In the genomic region with DNA sequence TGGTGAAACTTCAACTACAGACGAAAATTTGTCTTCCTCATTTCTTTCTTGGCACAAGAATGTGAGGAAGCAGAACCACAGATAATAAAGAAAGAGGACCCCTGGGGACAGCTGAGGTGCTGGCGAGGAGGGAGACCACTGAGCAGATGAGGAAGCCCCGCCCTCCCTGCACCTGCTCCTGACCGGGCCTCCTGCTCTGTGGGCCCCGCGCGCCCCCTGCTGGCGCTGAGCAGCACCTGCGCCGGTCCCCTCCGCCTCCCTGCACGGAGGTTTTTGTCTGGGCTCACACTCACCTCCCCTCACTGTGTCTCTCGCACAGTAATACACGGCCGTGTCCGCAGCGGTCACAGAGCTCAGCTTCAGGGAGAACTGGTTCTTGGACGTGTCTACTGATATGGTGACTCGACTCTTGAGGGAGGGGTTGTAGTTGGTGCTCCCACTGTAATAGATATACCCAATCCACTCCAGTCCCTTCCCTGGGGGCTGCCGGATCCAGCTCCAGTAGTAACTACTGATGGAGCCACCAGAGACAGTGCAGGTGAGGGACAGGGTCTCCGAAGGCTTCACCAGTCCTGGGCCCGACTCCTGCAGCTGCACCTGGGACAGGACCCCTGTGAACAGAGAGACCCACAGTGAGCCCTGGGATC, we compare ENCODE assay signal across 8 cellular contexts.
A peak's percentile ranks its signal among the peaks of the same experiment; 100 is the strongest.
DNase-seq lines count a peak whose midpoint lies in the region; ATAC-seq and TF ChIP-seq lines count a peak whose summit lies in the region.
"Not testable (repeated sequence)": the region's sequence is repeated elsewhere in the genome, so short reads cannot be mapped to it uniquely, and the experiment has no call there.

No MANE protein-coding gene starts in this region.

- H3K27ac Mint-ChIP-seq in activated B cell treated with CpG ODN at 0.5 μM for 24 hours, type B pancreatic cell: not testable (repeated sequence)

- POLR2A ChIA-PET in activated B cell treated with CpG ODN at 0.5 μM for 24 hours (lab: Charles Lee): interaction anchor here (1.1 kb wide), 1 partner anchor 766 kb away, joined by 6 read pairs; no protein-coding TSS in a partner anchor

- CTCF ChIA-PET in activated B cell treated with CpG ODN at 0.5 μM for 24 hours (lab: Charles Lee): interaction anchor here (0.9 to 1.8 kb wide), 4 partner anchors 9 to 33 kb away, joined by 3 to 5 read pairs (median 4); no protein-coding TSS in a partner anchor

- not testable (repeated sequence) for H3K9me3 ChIP-seq in KOPT-K1 (ENCODE audit: insufficient read depth, low read length, poor library complexity, severe bottlenecking)

- H3K27ac ChIP-seq in KOPT-K1 (ENCODE audit: low read depth, low read length, poor library complexity, severe bottlenecking): peak overlapping the region; percentile 27

- H3K4me3 ChIP-seq in GM06990 (replicated peaks; ENCODE audit: low read depth, low read length): not testable (repeated sequence)

- DNase-seq in GM06990 (ENCODE audit: extremely low read depth, insufficient read length): peak; percentile 56
- peak; percentile 44 for DNase-seq in NCI-H774 (lab: John Stamatoyannopoulos, UW)
- DNase-seq in activated B cell treated with CpG ODN at 0.5 μM for 24 hours: peak; percentile 74
- DNase-seq in activated T-helper 9 cell treated with anti-CD3 and anti-CD28 coated beads, Interleukin-2, amount 50 U/mL, for 16 hours (ENCODE audit: low read depth): peak; percentile 72
- DNase-seq in left ventricle myocardium superior: peak; percentile 68
- DNase-seq in stimulated activated CD4-positive, alpha-beta T cell treated with anti-CD3 and anti-CD28 coated beads, Interleukin-1b, Interleukin-23, amount 100 ng/mL, for 24 hours (ENCODE audit: low read depth in 4 of 4, low spot score in 1 of 4): peak; percentile 9 to 63 (median 42)
- not testable (repeated sequence) for DNase-seq in type B pancreatic cell (ENCODE audit: extremely low spot score, unreplicated experiment)

- H3K27me3 ChIP-seq in GM06990 (replicated peaks; ENCODE audit: control insufficient read depth, insufficient read depth, low read length): not testable (repeated sequence)

- peaks cover 20% of the 10 kb centered on the region for H3K27me3 Mint-ChIP-seq in activated B cell treated with CpG ODN at 0.5 μM for 24 hours
- not testable (repeated sequence) for H3K27me3 Mint-ChIP-seq in type B pancreatic cell

- H3K36me3 Mint-ChIP-seq in activated B cell treated with CpG ODN at 0.5 μM for 24 hours (ENCODE audit: low read depth); type B pancreatic cell: not testable (repeated sequence)

- intact Hi-C loops in activated B cell treated with CpG ODN at 0.5 μM for 24 hours (cut with micrococcal nuclease): loop anchor here (5.0 kb wide), 1 partner anchor 40 kb away; no protein-coding TSS in a partner anchor
- intact Hi-C loops in left ventricle myocardium superior (cut with micrococcal nuclease): not testable (repeated sequence)

- H3K4me1 Mint-ChIP-seq in activated B cell treated with CpG ODN at 0.5 μM for 24 hours: peaks cover 13% of the 10 kb centered on the region
- not testable (repeated sequence) for H3K4me1 Mint-ChIP-seq in type B pancreatic cell (ENCODE audit: unreplicated experiment)

- H3K9me3 Mint-ChIP-seq in activated B cell treated with CpG ODN at 0.5 μM for 24 hours: not testable (repeated sequence)
- peaks cover 21% of the 10 kb centered on the region for H3K9me3 Mint-ChIP-seq in type B pancreatic cell

- not testable (repeated sequence) for H3K36me3 ChIP-seq in GM06990 (ENCODE audit: control insufficient read depth, insufficient read depth, low read length); KOPT-K1 (ENCODE audit: insufficient read depth, low read length)

- TF ChIP-seq CTCF in GM06990 (IDR thresholded peaks at IDR 0.05; ENCODE audit: insufficient read depth, low read length, poor library complexity, severe bottlenecking): peak; percentile 60
- not testable (repeated sequence) for TF ChIP-seq CTCF in activated B cell treated with CpG ODN at 0.5 μM for 24 hours (IDR thresholded peaks at IDR 0.05)
- peak; percentile 21 for TF ChIP-seq CTCF in type B pancreatic cell (conservative IDR thresholded peaks at IDR 0.05)

- peak; percentile 84 for ATAC-seq in activated B cell treated with CpG ODN at 0.5 μM for 24 hours (ENCODE audit: low read depth)
- ATAC-seq in left ventricle myocardium superior: not testable (repeated sequence)

- peak overlapping the region; percentile 50 for H3K4me3 Mint-ChIP-seq in activated B cell treated with CpG ODN at 0.5 μM for 24 hours
- H3K4me3 Mint-ChIP-seq in type B pancreatic cell: not testable (repeated sequence)
